In genomic region chr10:35090162-35090954, GRCh38 we compare ENCODE assay signal across 8 cellular contexts. TPM values are rescaled to one million over a fixed set of nuclear protein-coding genes. Genes with fewer than 3 reads are reported as not detected.
DNase-seq lines count a peak whose midpoint lies in the region; ATAC-seq and TF ChIP-seq lines count a peak whose summit lies in the region.

CUL2 (minus strand) TSS chr10:35090341; CDS start chr10:35071317, 19,024 bp downstream.

- H3K27ac Mint-ChIP-seq in GM23338 = peak within 1 kb of the TSS; percentile 92
- peak within 1 kb of the TSS; percentile 91 to 99 (median 97) for H3K27ac Mint-ChIP-seq in naive thymus-derived CD4-positive, alpha-beta T cell
- H3K27ac Mint-ChIP-seq in stimulated activated memory B cell treated with anti-CD40 and anti-IgM and Interleukin-4, amounts not matched to agents 10 μg/mL and 1 μg/mL and 100 μg/mL, for 72 hours = peak within 1 kb of the TSS; percentile 88

- H3K9me3 ChIP-seq in DOHH2 (ENCODE audit: control insufficient read depth, insufficient read depth, low read length) = peaks cover 6% of the 10 kb centered on the region; the same call in 1 of the 2 replicates
- H3K9me3 ChIP-seq in fibroblast of lung (ENCODE audit: control insufficient read depth, insufficient read depth, low read depth, low read length) = no peaks in the 10 kb centered on the region
- H3K9me3 ChIP-seq in naive thymus-derived CD4-positive, alpha-beta T cell (ENCODE audit: control insufficient read depth in 2 of 3, low read length in 3 of 3) = no peaks in the 10 kb centered on the region

- peak within 1 kb of the TSS; percentile 95 for H3K4me3 Mint-ChIP-seq in GM23338
- H3K4me3 Mint-ChIP-seq in naive thymus-derived CD4-positive, alpha-beta T cell = peak within 1 kb of the TSS; percentile 84 to 99 (median 94)
- H3K4me3 Mint-ChIP-seq in stimulated activated memory B cell treated with anti-CD40 and anti-IgM and Interleukin-4, amounts not matched to agents 10 μg/mL and 1 μg/mL and 100 μg/mL, for 72 hours = peak within 1 kb of the TSS; percentile 91

- H3K27ac ChIP-seq in DOHH2 (ENCODE audit: low read depth, low read length) (peak within 1 kb of the TSS; percentile 74), GM23338 (ENCODE audit: low read depth) (peak within 1 kb of the TSS; percentile 90), fibroblast of lung (ENCODE audit: insufficient read depth, low read length) (peak within 1 kb of the TSS; percentile 86)
- H3K27ac ChIP-seq in naive thymus-derived CD4-positive, alpha-beta T cell (ENCODE audit: low read depth, low read length) = peak within 1 kb of the TSS; percentile 98

- H3K4me3 ChIP-seq in DOHH2 (ENCODE audit: low read length) (peak within 1 kb of the TSS; percentile 88), GM23338 (peak within 1 kb of the TSS; percentile 95), fibroblast of lung (replicated peaks in 1 of 4; ENCODE audit: control extremely low read depth in 1 of 4, insufficient read depth in 1 of 4, low read depth in 3 of 4, low read length in 4 of 4) (peak within 1 kb of the TSS; percentile 82 to 89 (median 84))
- peak within 1 kb of the TSS; percentile 65 for H3K4me3 ChIP-seq in naive thymus-derived CD4-positive, alpha-beta T cell (ENCODE audit: low read length)

- H3K27me3 ChIP-seq in DOHH2 (ENCODE audit: control insufficient read depth, low read length) (no peaks in the 10 kb centered on the region), GM23338 (ENCODE audit: insufficient read depth) (no peaks in the 10 kb centered on the region), fibroblast of lung (ENCODE audit: control insufficient read depth, insufficient read depth, low read length) (no peaks in the 10 kb centered on the region)
- H3K27me3 ChIP-seq in naive thymus-derived CD4-positive, alpha-beta T cell (ENCODE audit: control insufficient read depth in 2 of 2, insufficient read depth in 2 of 2, low read length in 2 of 2) = no peaks in the 10 kb centered on the region

- peaks cover 18% of the 10 kb centered on the region for H3K4me1 ChIP-seq in DOHH2 (ENCODE audit: control insufficient read depth, low read length)
- H3K4me1 ChIP-seq in GM23338 (ENCODE audit: insufficient read depth) = peaks cover 11% of the 10 kb centered on the region; the same call in 1 of the 2 replicates
- H3K4me1 ChIP-seq in fibroblast of lung (ENCODE audit: control insufficient read depth, extremely low read depth, insufficient read depth, low read length) = no peaks in the 10 kb centered on the region
- peaks cover 35 to 41% of the 10 kb centered on the region in 2 donors for H3K4me1 ChIP-seq in naive thymus-derived CD4-positive, alpha-beta T cell (ENCODE audit: control insufficient read depth in 2 of 2, insufficient read depth in 2 of 2, low read length in 2 of 2)

- H3K27me3 Mint-ChIP-seq in GM23338 (ENCODE audit: insufficient read depth, low read depth, poor library complexity) = peaks cover 2% of the 10 kb centered on the region
- H3K27me3 Mint-ChIP-seq in naive thymus-derived CD4-positive, alpha-beta T cell = peaks cover 0 to 8% (median 0%) of the 10 kb centered on the region in 5 donors
- H3K27me3 Mint-ChIP-seq in stimulated activated memory B cell treated with anti-CD40 and anti-IgM and Interleukin-4, amounts not matched to agents 10 μg/mL and 1 μg/mL and 100 μg/mL, for 72 hours = no peaks in the 10 kb centered on the region

- H3K9me2 ChIP-seq in DOHH2 (replicated peaks; ENCODE audit: control insufficient read depth, low read length) (no peaks in the 10 kb centered on the region), GM23338 (ENCODE audit: insufficient read depth) (no peaks in the 10 kb centered on the region)

- H3K36me3 ChIP-seq in DOHH2 (ENCODE audit: control insufficient read depth, low read length) (peaks cover 3% of the 10 kb centered on the region; the same call in 1 of the 2 replicates), GM23338 (ENCODE audit: insufficient read depth) (no peaks in the 10 kb centered on the region; the same call in 1 of the 2 replicates), fibroblast of lung (ENCODE audit: control insufficient read depth, insufficient read depth, low read length) (no peaks in the 10 kb centered on the region)
- H3K36me3 ChIP-seq in naive thymus-derived CD4-positive, alpha-beta T cell (ENCODE audit: control insufficient read depth in 2 of 3, insufficient read depth in 3 of 3, low read length in 3 of 3) = peaks cover 0 to 4% (median 0%) of the 10 kb centered on the region in 3 experiments

- H3F3A ChIP-seq in DOHH2 (ENCODE audit: control insufficient read depth, insufficient read depth) = no peaks in the 10 kb centered on the region
- H3F3A ChIP-seq in GM23338 (replicated peaks; ENCODE audit: low read depth) = no peaks in the 10 kb centered on the region

- H3K4me2 ChIP-seq in DOHH2 (ENCODE audit: low read length) (peak within 1 kb of the TSS; percentile 94), GM23338 (peak within 1 kb of the TSS; percentile 82), fibroblast of lung (ENCODE audit: extremely low read depth, insufficient read depth, low read length) (peak within 1 kb of the TSS; percentile 82)

- H4K20me1 ChIP-seq in DOHH2 (ENCODE audit: control insufficient read depth, insufficient read depth, low read depth, low read length) = 0 out of 2 replicates have a peak, but pooled peaks cover 10% of the 10 kb centered on the region
- peaks cover 9% of the 10 kb centered on the region; the same call in 1 of the 2 replicates for H4K20me1 ChIP-seq in GM23338 (replicated peaks; ENCODE audit: insufficient read depth)
- H4K20me1 ChIP-seq in fibroblast of lung (ENCODE audit: control insufficient read depth, extremely low read depth, insufficient read depth, low read length) = no peaks in the 10 kb centered on the region

- peak; percentile 94 for ATAC-seq in GM23338
- peak; percentile 96 for ATAC-seq in naive thymus-derived CD4-positive, alpha-beta T cell
- peak; percentile 97 for ATAC-seq in stimulated activated memory B cell treated with anti-CD40 and anti-IgM and Interleukin-4, amounts not matched to agents 10 μg/mL and 1 μg/mL and 100 μg/mL, for 72 hours

- H3K36me3 Mint-ChIP-seq in GM23338 (ENCODE audit: low read depth) = no peaks in the 10 kb centered on the region; the same call in 2 of the 3 replicates
- H3K36me3 Mint-ChIP-seq in naive thymus-derived CD4-positive, alpha-beta T cell = peaks cover 3 to 12% (median 7%) of the 10 kb centered on the region in 5 donors
- H3K36me3 Mint-ChIP-seq in stimulated activated memory B cell treated with anti-CD40 and anti-IgM and Interleukin-4, amounts not matched to agents 10 μg/mL and 1 μg/mL and 100 μg/mL, for 72 hours = peaks cover 7% of the 10 kb centered on the region

- CTCF ChIA-PET in naive thymus-derived CD4-positive, alpha-beta T cell (lab: Charles Lee) = no interaction called here

- peaks cover 50% of the 10 kb centered on the region for H3K79me2 ChIP-seq in DOHH2 (ENCODE audit: control insufficient read depth, low read length)
- peaks cover 44% of the 10 kb centered on the region for H3K79me2 ChIP-seq in GM23338 (replicated peaks; ENCODE audit: insufficient read depth)
- peaks cover 45% of the 10 kb centered on the region for H3K79me2 ChIP-seq in fibroblast of lung (ENCODE audit: control insufficient read depth, insufficient read depth, low read length)

- H3K9ac ChIP-seq in fibroblast of lung (ENCODE audit: insufficient read depth, low read length) = peak within 1 kb of the TSS; percentile 87

- TF ChIP-seq CTCF in DOHH2 (IDR thresholded peaks at IDR 0.05; ENCODE audit: low read depth, low read length, poor library complexity, severe bottlenecking) (no peak), GM23338 (conservative IDR thresholded peaks at IDR 0.05; ENCODE audit: low read depth in 2 of 2) (no peak), fibroblast of lung (conservative IDR thresholded peaks at IDR 0.05 in 1 of 2, IDR thresholded peaks at IDR 0.05 in 1 of 2; ENCODE audit: low read depth in 1 of 2, low read length in 2 of 2) (no peak)

- H3K4me1 Mint-ChIP-seq in GM23338 = peaks cover 17% of the 10 kb centered on the region
- H3K4me1 Mint-ChIP-seq in naive thymus-derived CD4-positive, alpha-beta T cell = peaks cover 31 to 55% (median 52%) of the 10 kb centered on the region in 7 donors
- H3K4me1 Mint-ChIP-seq in stimulated activated memory B cell treated with anti-CD40 and anti-IgM and Interleukin-4, amounts not matched to agents 10 μg/mL and 1 μg/mL and 100 μg/mL, for 72 hours = peaks cover 52% of the 10 kb centered on the region

- peak within 1 kb of the TSS; percentile 70 for H2AFZ ChIP-seq in GM23338
- peak within 1 kb of the TSS; percentile 98 for H2AFZ ChIP-seq in fibroblast of lung (ENCODE audit: low read length)

- peaks cover 11% of the 10 kb centered on the region for H3K9me3 Mint-ChIP-seq in GM23338
- peaks cover 0 to 5% (median 0%) of the 10 kb centered on the region in 11 donors for H3K9me3 Mint-ChIP-seq in naive thymus-derived CD4-positive, alpha-beta T cell
- H3K9me3 Mint-ChIP-seq in stimulated activated memory B cell treated with anti-CD40 and anti-IgM and Interleukin-4, amounts not matched to agents 10 μg/mL and 1 μg/mL and 100 μg/mL, for 72 hours = no peaks in the 10 kb centered on the region

- intact Hi-C loops in naive thymus-derived CD4-positive, alpha-beta T cell (cut with micrococcal nuclease) = loop anchor here (1.0 to 10.0 kb wide), 10 partner anchors 36 to 552 kb away; partner anchors contain the start of genes CCNY (in 2 of the 2), CREM (in 1 of the 2) and FZD8 (in 1 of the 2)

- peak; percentile 95 for DNase-seq in GM23338 (ENCODE audit: low spot score)
- peak; percentile 98 for DNase-seq in Kasumi-1 (lab: John Stamatoyannopoulos, UW)
- DNase-seq in RKO (ENCODE audit: low spot score) = peak; percentile 98
- peak; percentile 85 to 87 for DNase-seq in activated T-helper 1 cell treated with anti-CD3 and anti-CD28 coated beads, Interleukin-2, amount 50 U/mL, for 16 hours (ENCODE audit: low read depth in 1 of 2, low spot score in 1 of 2)
- peak; percentile 97 to 98 for DNase-seq in fibroblast of lung (ENCODE audit: low read depth in 2 of 2)
- DNase-seq in naive thymus-derived CD4-positive, alpha-beta T cell = peak; percentile 85 to 98 (median 94)

- POLR2A ChIA-PET in naive thymus-derived CD4-positive, alpha-beta T cell (lab: Charles Lee) = interaction anchor here (0.7 to 2.1 kb wide), 10 partner anchors 11 to 114 kb away, joined by 3 to 22 read pairs (median 4); partner anchors contain the start of gene CREM

TF ChIP-seq in GM23338, 12 proteins besides CTCF, POLR2A, EP300 and RAD21 (continues in another document):
- TF ChIP-seq EZH2phosphoT487 (IDR thresholded peaks at IDR 0.05; ENCODE audit: unreplicated experiment) (no peak), STAT1 (IDR thresholded peaks at IDR 0.05; ENCODE audit: unreplicated experiment) (no peak), CREB1 (CRISPR knock-in tag; IDR thresholded peaks at IDR 0.05; ENCODE audit: low read depth) (no peak; the same call in 1 of the 2 replicates), POLR2AphosphoS5 (IDR thresholded peaks at IDR 0.05; ENCODE audit: low read depth) (peak; percentile 40; the same call in 1 of the 2 replicates)

RNA-seq across cellular contexts. Expression of gene CUL2, which starts in this region (rescaled TPM):
- 32.9 and 38.3 TPM in 2 replicates for total RNA-seq in GM23338 (2014; rRNA removed; shearing (Covaris generic))
- 10.1 and 17.2 TPM in 2 replicates for polyA plus RNA-seq in GM23338 (2016; fragmentation: Nextera tagmentation; extraction: Ambion mirVana)
- total RNA-seq in fibroblast of lung = 21.3 and 22.8 TPM in 2 replicates
- 36.0 TPM in 2 replicates for polyA plus RNA-seq in fibroblast of lung
- polyA plus RNA-seq in fibroblast of lung (2012) = 29.6 and 34.9 TPM in 2 replicates
- 3.7 and 10.0 TPM in 2 replicates for polyA minus RNA-seq in fibroblast of lung (ENCODE audit: low replicate concordance)
- total RNA-seq in naive thymus-derived CD4-positive, alpha-beta T cell = 10 to 100 TPM; 30.9 to 43.7 (median 36.0) TPM
- 10 to 100 TPM; 26.5 to 33.4 TPM for polyA plus RNA-seq in naive thymus-derived CD4-positive, alpha-beta T cell

Comparison
In these comparisons a context has a peak if more than half of its experiments do, and no peak if none do; other contexts are left out.
1. Peak in every context shown above with its lines: DNase-seq, ATAC-seq, H3K4me3 ChIP-seq and H3K27ac ChIP-seq.